ENCODE assay signal across 16 cellular contexts in genomic region chr1:162772571-162773154, GRCh38. TPM values are rescaled to one million over a fixed set of nuclear protein-coding genes. Genes with fewer than 3 reads are reported as not detected.
DNase-seq lines count a peak whose midpoint lies in the region; ATAC-seq and TF ChIP-seq lines count a peak whose summit lies in the region.
"Had no signal": no experiment of that assay in that cellular context is flagged by ENCODE, and none has a peak within 500 bp of the region (broad histone marks: within the 10 kb centered on the region; RNA-seq: fewer than 3 reads in every experiment).

No MANE protein-coding gene starts in this region.

- 83 to 85% methylated on average over 4 of the region's 4 CpGs for WGBS in aorta, 2 donors

- in situ Hi-C loops in KBM-7 (cut with MboI; ENCODE audit: low pct_unique_long_range_greater_than_20kb, low sequenced_read_pairs), result no loop called here

- H3K36me3 ChIP-seq in left ventricle myocardium inferior, result peaks cover 71% of the 10 kb centered on the region
- peaks cover 10 to 13% of the 10 kb centered on the region in 2 donors for H3K36me3 ChIP-seq in aorta (ENCODE audit: control insufficient read depth in 1 of 2, insufficient read depth in 2 of 2, low read length in 1 of 2)
- H3K36me3 ChIP-seq: WERI-Rb-1 had no signal

- H3K27ac ChIP-seq in left ventricle myocardium inferior (replicated peaks) (peak overlapping the region; percentile 54), aorta (ENCODE audit: low read depth in 1 of 2, low read length in 2 of 2) (no peak overlapping the region)
- H3K27ac ChIP-seq: WERI-Rb-1 had no signal

- DNase-seq in HS-5 (ENCODE audit: low read depth) (peak; percentile 9), dedifferentiated amniotic fluid mesenchymal stem cell (ENCODE audit: extremely low spot score) (peak; percentile 42), left ventricle myocardium inferior (no peak), aorta (no peak), NCI-H2171 treated with DMSO at 0.1 percent for 48 hours (lab: John Stamatoyannopoulos, UW) (no peak), NOMO-1 treated with dmso at 0.1 percent for 144 hours (lab: John Stamatoyannopoulos, UW; ENCODE audit: unreplicated experiment) (no peak), KBM-7 (no peak)
- DNase-seq: activated CD4-positive, alpha-beta T cell treated with anti-CD3 and anti-CD28 coated beads, Interleukin-2, amount 50 U/mL, for 4 hours; BE2C; Calu3; endodermal cell; NCI-H1417; NCI-H526; SIG-M5; WERI-Rb-1 had no signal

- intact Hi-C loops in left ventricle myocardium inferior (cut with micrococcal nuclease), result no loop called here
- intact Hi-C loops in aorta (cut with DNase I), result no loop called here

- H3K27me3 ChIP-seq in left ventricle myocardium inferior (ENCODE audit: low read depth) (no peaks in the 10 kb centered on the region), aorta (ENCODE audit: control insufficient read depth in 1 of 2, insufficient read depth in 2 of 2, low read length in 1 of 2) (no peaks in the 10 kb centered on the region)
- H3K27me3 ChIP-seq: BE2C had no signal

- TF ChIP-seq CTCF in left ventricle myocardium inferior (IDR thresholded peaks at IDR 0.05; ENCODE audit: borderline replicate concordance), result no peak

- ATAC-seq in aorta (ENCODE audit: low FRiP score), result peak; percentile 81
- ATAC-seq: GM12878 had no signal

- H3K4me3 ChIP-seq in left ventricle myocardium inferior (no peak overlapping the region), aorta (ENCODE audit: low read length in 2 of 2) (no peak overlapping the region)
- H3K4me3 ChIP-seq: GM12878 had no signal

- H3K9me3 ChIP-seq in left ventricle myocardium inferior (replicated peaks), result no peaks in the 10 kb centered on the region
- no peaks in the 10 kb centered on the region for H3K9me3 ChIP-seq in aorta (ENCODE audit: control insufficient read depth, low read length)
- H3K9me3 ChIP-seq: BE2C had no signal

- H3K4me1 ChIP-seq in left ventricle myocardium inferior (no peaks in the 10 kb centered on the region), aorta (ENCODE audit: control insufficient read depth in 1 of 2, insufficient read depth in 2 of 2, low read length in 2 of 2) (no peaks in the 10 kb centered on the region)
- H3K4me1 ChIP-seq: BE2C had no signal

RNA-seq across cellular contexts. Expression of gene HSD17B7, which starts 17.8 kb away (rescaled TPM):
- total RNA-seq in left ventricle myocardium inferior (5.1 TPM), aorta (10 to 100 TPM; 12.8 to 15.4 TPM)
- polyA plus RNA-seq in aorta, result 10 to 100 TPM in 1 of 2 donors, 1 to 10 TPM in 1; 3.6 to 15.0 TPM

Comparison
In these comparisons a context has a peak if more than half of its experiments do, and no peak if none do; other contexts are left out.
1. DNase-seq: peak in HS-5 (single experiment) and dedifferentiated amniotic fluid mesenchymal stem cell (single experiment); none in left ventricle myocardium inferior (single experiment), aorta (0 of 2), NCI-H2171 treated with DMSO at 0.1 percent for 48 hours (single experiment), NOMO-1 treated with dmso at 0.1 percent for 144 hours (single experiment) and KBM-7 (single experiment).